ENCODE assay signal across 1 cellular context in the genomic region with DNA sequence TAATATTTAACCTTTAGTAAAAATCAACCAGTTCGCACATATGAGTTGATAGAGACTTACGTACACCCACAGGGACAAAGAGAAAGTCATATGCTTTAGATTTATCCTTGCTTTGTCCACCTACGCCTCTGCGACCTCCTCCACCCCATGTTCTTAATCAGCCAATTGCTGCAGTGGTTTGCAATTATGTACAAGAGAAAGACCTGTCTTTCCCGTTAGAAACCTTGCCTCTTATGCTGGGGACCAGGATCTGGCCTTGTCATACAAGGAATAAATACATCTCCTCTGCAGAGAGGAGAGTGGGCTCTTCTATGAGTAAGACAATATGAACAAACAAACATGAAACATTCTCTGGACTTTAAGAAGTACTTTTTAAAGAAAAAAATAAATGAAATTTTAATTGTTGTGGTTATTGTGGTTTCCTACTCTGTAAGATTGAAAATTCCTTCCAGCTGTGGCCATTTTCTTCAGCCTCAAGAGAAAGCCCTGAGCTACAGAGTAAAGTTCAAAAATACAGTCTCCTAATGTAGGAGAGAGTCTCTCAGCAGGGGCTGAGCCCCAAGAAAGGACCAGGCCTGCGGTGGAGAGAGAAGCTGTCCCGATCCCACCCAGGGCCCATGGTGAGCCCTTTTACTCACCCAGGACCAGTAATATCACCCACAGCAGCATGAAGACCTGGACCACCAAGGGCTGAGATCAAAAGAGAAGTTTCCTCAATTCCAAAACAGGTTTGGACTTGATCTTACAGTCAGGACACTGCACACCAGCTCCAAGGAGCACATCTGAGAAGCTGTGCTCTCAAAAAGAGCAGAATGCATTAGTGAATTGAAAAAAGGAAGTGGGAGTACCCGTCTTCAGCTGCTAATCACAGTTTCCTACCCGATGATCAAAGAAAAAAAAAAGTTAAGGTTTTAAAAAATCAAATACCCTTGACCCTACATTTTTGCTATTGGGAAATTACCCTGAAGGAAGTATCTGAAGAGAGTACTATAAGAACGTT.
TF ChIP-seq lines count a peak whose summit lies in the region.

Gene FCRL5, minus strand, starts transcription at position 822 of the 1,000 bp plus-strand sequence. Its CDS starts 153 bp downstream, at position 669.

TF ChIP-seq in GM12878, 131 proteins besides CTCF, POLR2A, EP300 and RAD21 (continued from another document and continues in another):
- TF ChIP-seq LARP7 (IDR thresholded peaks at IDR 0.05): no peak; the same call in 1 of the 2 replicates
- no peak for TF ChIP-seq FOXK2 (IDR thresholded peaks at IDR 0.05)
- no peak for TF ChIP-seq IRF5 (IDR thresholded peaks at IDR 0.05; ENCODE audit: borderline replicate concordance)
- TF ChIP-seq TARDBP (IDR thresholded peaks at IDR 0.05; ENCODE audit: borderline replicate concordance): no peak
- TF ChIP-seq PBX3 (IDR thresholded peaks at IDR 0.05; ENCODE audit: insufficient replicate concordance, low read depth, low read length): no peak
- no peak for TF ChIP-seq NKRF (conservative IDR thresholded peaks at IDR 0.05)
- TF ChIP-seq, protein P1, sequence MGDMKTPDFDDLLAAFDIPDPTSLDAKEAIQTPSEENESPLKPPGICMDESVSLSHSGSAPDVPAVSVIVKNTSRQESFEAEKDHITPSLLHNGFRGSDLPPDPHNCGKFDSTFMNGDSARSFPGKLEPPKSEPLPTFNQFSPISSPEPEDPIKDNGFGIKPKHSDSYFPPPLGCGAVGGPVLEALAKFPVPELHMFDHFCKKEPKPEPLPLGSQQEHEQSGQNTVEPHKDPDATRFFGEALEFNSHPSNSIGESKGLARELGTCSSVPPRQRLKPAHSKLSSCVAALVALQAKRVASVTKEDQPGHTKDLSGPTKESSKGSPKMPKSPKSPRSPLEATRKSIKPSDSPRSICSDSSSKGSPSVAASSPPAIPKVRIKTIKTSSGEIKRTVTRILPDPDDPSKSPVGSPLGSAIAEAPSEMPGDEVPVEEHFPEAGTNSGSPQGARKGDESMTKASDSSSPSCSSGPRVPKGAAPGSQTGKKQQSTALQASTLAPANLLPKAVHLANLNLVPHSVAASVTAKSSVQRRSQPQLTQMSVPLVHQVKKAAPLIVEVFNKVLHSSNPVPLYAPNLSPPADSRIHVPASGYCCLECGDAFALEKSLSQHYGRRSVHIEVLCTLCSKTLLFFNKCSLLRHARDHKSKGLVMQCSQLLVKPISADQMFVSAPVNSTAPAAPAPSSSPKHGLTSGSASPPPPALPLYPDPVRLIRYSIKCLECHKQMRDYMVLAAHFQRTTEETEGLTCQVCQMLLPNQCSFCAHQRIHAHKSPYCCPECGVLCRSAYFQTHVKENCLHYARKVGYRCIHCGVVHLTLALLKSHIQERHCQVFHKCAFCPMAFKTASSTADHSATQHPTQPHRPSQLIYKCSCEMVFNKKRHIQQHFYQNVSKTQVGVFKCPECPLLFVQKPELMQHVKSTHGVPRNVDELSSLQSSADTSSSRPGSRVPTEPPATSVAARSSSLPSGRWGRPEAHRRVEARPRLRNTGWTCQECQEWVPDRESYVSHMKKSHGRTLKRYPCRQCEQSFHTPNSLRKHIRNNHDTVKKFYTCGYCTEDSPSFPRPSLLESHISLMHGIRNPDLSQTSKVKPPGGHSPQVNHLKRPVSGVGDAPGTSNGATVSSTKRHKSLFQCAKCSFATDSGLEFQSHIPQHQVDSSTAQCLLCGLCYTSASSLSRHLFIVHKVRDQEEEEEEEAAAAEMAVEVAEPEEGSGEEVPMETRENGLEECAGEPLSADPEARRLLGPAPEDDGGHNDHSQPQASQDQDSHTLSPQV (IDR thresholded peaks at IDR 0.05): no peak
- no peak for TF ChIP-seq TAF1 (IDR thresholded peaks at IDR 0.05; ENCODE audit: borderline replicate concordance, low read depth, low read length)
- TF ChIP-seq CREB1 (IDR thresholded peaks at IDR 0.05; ENCODE audit: low read depth): no peak
- 0 out of 2 replicates have a peak, but pooled peaks have one; percentile 40 for TF ChIP-seq RELB (IDR thresholded peaks at IDR 0.05; ENCODE audit: low read depth)
- TF ChIP-seq NFIC (IDR thresholded peaks at IDR 0.05; ENCODE audit: low read depth, low read length): peak; percentile 34; the same call in 1 of the 2 replicates
- no peak for TF ChIP-seq RELA (IDR thresholded peaks at IDR 0.05; ENCODE audit: borderline replicate concordance, partially characterized antibody)
- TF ChIP-seq E2F8 (IDR thresholded peaks at IDR 0.05; ENCODE audit: low read depth, partially characterized antibody): no peak
- TF ChIP-seq ATF2 (IDR thresholded peaks at IDR 0.05; ENCODE audit: low read length): no peak
- TF ChIP-seq IKZF2 (IDR thresholded peaks at IDR 0.05): peak; percentile 51 to 70; a peak in 3 of 4 replicates
- TF ChIP-seq, protein P2, sequence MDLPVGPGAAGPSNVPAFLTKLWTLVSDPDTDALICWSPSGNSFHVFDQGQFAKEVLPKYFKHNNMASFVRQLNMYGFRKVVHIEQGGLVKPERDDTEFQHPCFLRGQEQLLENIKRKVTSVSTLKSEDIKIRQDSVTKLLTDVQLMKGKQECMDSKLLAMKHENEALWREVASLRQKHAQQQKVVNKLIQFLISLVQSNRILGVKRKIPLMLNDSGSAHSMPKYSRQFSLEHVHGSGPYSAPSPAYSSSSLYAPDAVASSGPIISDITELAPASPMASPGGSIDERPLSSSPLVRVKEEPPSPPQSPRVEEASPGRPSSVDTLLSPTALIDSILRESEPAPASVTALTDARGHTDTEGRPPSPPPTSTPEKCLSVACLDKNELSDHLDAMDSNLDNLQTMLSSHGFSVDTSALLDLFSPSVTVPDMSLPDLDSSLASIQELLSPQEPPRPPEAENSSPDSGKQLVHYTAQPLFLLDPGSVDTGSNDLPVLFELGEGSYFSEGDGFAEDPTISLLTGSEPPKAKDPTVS (IDR thresholded peaks at IDR 0.05; ENCODE audit: low read depth, low read length): no peak
- TF ChIP-seq, protein P3, sequence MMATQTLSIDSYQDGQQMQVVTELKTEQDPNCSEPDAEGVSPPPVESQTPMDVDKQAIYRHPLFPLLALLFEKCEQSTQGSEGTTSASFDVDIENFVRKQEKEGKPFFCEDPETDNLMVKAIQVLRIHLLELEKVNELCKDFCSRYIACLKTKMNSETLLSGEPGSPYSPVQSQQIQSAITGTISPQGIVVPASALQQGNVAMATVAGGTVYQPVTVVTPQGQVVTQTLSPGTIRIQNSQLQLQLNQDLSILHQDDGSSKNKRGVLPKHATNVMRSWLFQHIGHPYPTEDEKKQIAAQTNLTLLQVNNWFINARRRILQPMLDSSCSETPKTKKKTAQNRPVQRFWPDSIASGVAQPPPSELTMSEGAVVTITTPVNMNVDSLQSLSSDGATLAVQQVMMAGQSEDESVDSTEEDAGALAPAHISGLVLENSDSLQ (IDR thresholded peaks at IDR 0.05): peak; percentile 52; the same call in 1 of the 2 replicates
- no peak for TF ChIP-seq PAX8 (IDR thresholded peaks at IDR 0.05)
- no peak for TF ChIP-seq ZSCAN29 (IDR thresholded peaks at IDR 0.05)
- no peak for TF ChIP-seq JUND (IDR thresholded peaks at IDR 0.05; ENCODE audit: low read depth, low read length)
- no peak for TF ChIP-seq MYB (IDR thresholded peaks at IDR 0.05; ENCODE audit: borderline replicate concordance, low read depth, low read length)
- TF ChIP-seq, protein P4, sequence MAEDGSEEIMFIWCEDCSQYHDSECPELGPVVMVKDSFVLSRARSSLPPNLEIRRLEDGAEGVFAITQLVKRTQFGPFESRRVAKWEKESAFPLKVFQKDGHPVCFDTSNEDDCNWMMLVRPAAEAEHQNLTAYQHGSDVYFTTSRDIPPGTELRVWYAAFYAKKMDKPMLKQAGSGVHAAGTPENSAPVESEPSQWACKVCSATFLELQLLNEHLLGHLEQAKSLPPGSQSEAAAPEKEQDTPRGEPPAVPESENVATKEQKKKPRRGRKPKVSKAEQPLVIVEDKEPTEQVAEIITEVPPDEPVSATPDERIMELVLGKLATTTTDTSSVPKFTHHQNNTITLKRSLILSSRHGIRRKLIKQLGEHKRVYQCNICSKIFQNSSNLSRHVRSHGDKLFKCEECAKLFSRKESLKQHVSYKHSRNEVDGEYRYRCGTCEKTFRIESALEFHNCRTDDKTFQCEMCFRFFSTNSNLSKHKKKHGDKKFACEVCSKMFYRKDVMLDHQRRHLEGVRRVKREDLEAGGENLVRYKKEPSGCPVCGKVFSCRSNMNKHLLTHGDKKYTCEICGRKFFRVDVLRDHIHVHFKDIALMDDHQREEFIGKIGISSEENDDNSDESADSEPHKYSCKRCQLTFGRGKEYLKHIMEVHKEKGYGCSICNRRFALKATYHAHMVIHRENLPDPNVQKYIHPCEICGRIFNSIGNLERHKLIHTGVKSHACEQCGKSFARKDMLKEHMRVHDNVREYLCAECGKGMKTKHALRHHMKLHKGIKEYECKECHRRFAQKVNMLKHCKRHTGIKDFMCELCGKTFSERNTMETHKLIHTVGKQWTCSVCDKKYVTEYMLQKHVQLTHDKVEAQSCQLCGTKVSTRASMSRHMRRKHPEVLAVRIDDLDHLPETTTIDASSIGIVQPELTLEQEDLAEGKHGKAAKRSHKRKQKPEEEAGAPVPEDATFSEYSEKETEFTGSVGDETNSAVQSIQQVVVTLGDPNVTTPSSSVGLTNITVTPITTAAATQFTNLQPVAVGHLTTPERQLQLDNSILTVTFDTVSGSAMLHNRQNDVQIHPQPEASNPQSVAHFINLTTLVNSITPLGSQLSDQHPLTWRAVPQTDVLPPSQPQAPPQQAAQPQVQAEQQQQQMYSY (CRISPR knock-in tag; IDR thresholded peaks at IDR 0.05): no peak
- TF ChIP-seq SREBF1 (IDR thresholded peaks at IDR 0.05; ENCODE audit: low read length): no peak
- TF ChIP-seq YY1 (IDR thresholded peaks at IDR 0.05; ENCODE audit: low read depth, low read length): 0 out of 2 replicates have a peak, but pooled peaks have one; percentile 27
